2 cellular contexts compared by ENCODE assay signal in genomic region chr22:20865869-20866445, GRCh38.
TF ChIP-seq lines count a peak whose summit lies in the region.

No MANE protein-coding gene starts in this region.

TF ChIP-seq in liver, 16 proteins besides CTCF, POLR2A, EP300 and RAD21:
- no peak for TF ChIP-seq GABPA (IDR thresholded peaks at IDR 0.05 in 1 of 2, conservative IDR thresholded peaks at IDR 0.05 in 1 of 2)
- no peak for TF ChIP-seq NR2F2 (IDR thresholded peaks at IDR 0.05)
- no peak for TF ChIP-seq EGR1 (IDR thresholded peaks at IDR 0.05; ENCODE audit: low read depth in 2 of 2)
- no peak for TF ChIP-seq JUND (IDR thresholded peaks at IDR 0.05)
- TF ChIP-seq FOXA1 (IDR thresholded peaks at IDR 0.05) = no peak
- TF ChIP-seq ZBTB33 (IDR thresholded peaks at IDR 0.05) = no peak
- TF ChIP-seq REST (IDR thresholded peaks at IDR 0.05) = no peak
- TF ChIP-seq TAF1 (conservative IDR thresholded peaks at IDR 0.05) = no peak
- TF ChIP-seq SP1 (IDR thresholded peaks at IDR 0.05) = no peak
- TF ChIP-seq RXRA (IDR thresholded peaks at IDR 0.05) = no peak
TF ChIP-seq in liver: peak in this region for 0.

TF ChIP-seq in HepG2, 621 proteins besides CTCF, POLR2A, EP300 and RAD21:
- TF ChIP-seq TFDP2 (CRISPR knock-in tag; IDR thresholded peaks at IDR 0.05) (no peak), ZNF749 (CRISPR knock-in tag; IDR thresholded peaks at IDR 0.05; ENCODE audit: borderline replicate concordance) (no peak), NR1H2 (CRISPR knock-in tag; IDR thresholded peaks at IDR 0.05; ENCODE audit: borderline replicate concordance, low read depth) (no peak), SRSF1 (optimal IDR thresholded peaks at IDR 0.05; ENCODE audit: low read depth, low read length) (no peak), ZNF777 (CRISPR knock-in tag; IDR thresholded peaks at IDR 0.05) (no peak), NFRKB (IDR thresholded peaks at IDR 0.05) (no peak), ZNF737 (CRISPR knock-in tag; IDR thresholded peaks at IDR 0.05; ENCODE audit: borderline replicate concordance) (no peak), CC2D1A (CRISPR knock-in tag; IDR thresholded peaks at IDR 0.05) (no peak), ZNF10 (CRISPR knock-in tag; IDR thresholded peaks at IDR 0.05; ENCODE audit: borderline replicate concordance, low read depth) (no peak), ZNF574 (CRISPR knock-in tag; IDR thresholded peaks at IDR 0.05) (no peak), ZNF563 (CRISPR knock-in tag; IDR thresholded peaks at IDR 0.05) (no peak), ZNF335 (CRISPR knock-in tag; IDR thresholded peaks at IDR 0.05) (no peak), SMC3 (IDR thresholded peaks at IDR 0.05; ENCODE audit: low read length) (no peak), PATZ1 (CRISPR knock-in tag; IDR thresholded peaks at IDR 0.05) (no peak), EED (CRISPR knock-in tag; IDR thresholded peaks at IDR 0.05) (no peak)
- TF ChIP-seq, protein P1, sequence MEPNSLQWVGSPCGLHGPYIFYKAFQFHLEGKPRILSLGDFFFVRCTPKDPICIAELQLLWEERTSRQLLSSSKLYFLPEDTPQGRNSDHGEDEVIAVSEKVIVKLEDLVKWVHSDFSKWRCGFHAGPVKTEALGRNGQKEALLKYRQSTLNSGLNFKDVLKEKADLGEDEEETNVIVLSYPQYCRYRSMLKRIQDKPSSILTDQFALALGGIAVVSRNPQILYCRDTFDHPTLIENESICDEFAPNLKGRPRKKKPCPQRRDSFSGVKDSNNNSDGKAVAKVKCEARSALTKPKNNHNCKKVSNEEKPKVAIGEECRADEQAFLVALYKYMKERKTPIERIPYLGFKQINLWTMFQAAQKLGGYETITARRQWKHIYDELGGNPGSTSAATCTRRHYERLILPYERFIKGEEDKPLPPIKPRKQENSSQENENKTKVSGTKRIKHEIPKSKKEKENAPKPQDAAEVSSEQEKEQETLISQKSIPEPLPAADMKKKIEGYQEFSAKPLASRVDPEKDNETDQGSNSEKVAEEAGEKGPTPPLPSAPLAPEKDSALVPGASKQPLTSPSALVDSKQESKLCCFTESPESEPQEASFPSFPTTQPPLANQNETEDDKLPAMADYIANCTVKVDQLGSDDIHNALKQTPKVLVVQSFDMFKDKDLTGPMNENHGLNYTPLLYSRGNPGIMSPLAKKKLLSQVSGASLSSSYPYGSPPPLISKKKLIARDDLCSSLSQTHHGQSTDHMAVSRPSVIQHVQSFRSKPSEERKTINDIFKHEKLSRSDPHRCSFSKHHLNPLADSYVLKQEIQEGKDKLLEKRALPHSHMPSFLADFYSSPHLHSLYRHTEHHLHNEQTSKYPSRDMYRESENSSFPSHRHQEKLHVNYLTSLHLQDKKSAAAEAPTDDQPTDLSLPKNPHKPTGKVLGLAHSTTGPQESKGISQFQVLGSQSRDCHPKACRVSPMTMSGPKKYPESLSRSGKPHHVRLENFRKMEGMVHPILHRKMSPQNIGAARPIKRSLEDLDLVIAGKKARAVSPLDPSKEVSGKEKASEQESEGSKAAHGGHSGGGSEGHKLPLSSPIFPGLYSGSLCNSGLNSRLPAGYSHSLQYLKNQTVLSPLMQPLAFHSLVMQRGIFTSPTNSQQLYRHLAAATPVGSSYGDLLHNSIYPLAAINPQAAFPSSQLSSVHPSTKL (CRISPR knock-in tag; IDR thresholded peaks at IDR 0.05) = no peak
- TF ChIP-seq, protein P2, sequence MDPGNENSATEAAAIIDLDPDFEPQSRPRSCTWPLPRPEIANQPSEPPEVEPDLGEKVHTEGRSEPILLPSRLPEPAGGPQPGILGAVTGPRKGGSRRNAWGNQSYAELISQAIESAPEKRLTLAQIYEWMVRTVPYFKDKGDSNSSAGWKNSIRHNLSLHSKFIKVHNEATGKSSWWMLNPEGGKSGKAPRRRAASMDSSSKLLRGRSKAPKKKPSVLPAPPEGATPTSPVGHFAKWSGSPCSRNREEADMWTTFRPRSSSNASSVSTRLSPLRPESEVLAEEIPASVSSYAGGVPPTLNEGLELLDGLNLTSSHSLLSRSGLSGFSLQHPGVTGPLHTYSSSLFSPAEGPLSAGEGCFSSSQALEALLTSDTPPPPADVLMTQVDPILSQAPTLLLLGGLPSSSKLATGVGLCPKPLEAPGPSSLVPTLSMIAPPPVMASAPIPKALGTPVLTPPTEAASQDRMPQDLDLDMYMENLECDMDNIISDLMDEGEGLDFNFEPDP (CRISPR knock-in tag; conservative IDR thresholded peaks at IDR 0.05) = no peak
- TF ChIP-seq, protein P3, sequence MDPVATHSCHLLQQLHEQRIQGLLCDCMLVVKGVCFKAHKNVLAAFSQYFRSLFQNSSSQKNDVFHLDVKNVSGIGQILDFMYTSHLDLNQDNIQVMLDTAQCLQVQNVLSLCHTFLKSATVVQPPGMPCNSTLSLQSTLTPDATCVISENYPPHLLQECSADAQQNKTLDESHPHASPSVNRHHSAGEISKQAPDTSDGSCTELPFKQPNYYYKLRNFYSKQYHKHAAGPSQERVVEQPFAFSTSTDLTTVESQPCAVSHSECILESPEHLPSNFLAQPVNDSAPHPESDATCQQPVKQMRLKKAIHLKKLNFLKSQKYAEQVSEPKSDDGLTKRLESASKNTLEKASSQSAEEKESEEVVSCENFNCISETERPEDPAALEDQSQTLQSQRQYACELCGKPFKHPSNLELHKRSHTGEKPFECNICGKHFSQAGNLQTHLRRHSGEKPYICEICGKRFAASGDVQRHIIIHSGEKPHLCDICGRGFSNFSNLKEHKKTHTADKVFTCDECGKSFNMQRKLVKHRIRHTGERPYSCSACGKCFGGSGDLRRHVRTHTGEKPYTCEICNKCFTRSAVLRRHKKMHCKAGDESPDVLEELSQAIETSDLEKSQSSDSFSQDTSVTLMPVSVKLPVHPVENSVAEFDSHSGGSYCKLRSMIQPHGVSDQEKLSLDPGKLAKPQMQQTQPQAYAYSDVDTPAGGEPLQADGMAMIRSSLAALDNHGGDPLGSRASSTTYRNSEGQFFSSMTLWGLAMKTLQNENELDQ (CRISPR knock-in tag; IDR thresholded peaks at IDR 0.05; ENCODE audit: borderline replicate concordance) = no peak
- TF ChIP-seq, protein P4, sequence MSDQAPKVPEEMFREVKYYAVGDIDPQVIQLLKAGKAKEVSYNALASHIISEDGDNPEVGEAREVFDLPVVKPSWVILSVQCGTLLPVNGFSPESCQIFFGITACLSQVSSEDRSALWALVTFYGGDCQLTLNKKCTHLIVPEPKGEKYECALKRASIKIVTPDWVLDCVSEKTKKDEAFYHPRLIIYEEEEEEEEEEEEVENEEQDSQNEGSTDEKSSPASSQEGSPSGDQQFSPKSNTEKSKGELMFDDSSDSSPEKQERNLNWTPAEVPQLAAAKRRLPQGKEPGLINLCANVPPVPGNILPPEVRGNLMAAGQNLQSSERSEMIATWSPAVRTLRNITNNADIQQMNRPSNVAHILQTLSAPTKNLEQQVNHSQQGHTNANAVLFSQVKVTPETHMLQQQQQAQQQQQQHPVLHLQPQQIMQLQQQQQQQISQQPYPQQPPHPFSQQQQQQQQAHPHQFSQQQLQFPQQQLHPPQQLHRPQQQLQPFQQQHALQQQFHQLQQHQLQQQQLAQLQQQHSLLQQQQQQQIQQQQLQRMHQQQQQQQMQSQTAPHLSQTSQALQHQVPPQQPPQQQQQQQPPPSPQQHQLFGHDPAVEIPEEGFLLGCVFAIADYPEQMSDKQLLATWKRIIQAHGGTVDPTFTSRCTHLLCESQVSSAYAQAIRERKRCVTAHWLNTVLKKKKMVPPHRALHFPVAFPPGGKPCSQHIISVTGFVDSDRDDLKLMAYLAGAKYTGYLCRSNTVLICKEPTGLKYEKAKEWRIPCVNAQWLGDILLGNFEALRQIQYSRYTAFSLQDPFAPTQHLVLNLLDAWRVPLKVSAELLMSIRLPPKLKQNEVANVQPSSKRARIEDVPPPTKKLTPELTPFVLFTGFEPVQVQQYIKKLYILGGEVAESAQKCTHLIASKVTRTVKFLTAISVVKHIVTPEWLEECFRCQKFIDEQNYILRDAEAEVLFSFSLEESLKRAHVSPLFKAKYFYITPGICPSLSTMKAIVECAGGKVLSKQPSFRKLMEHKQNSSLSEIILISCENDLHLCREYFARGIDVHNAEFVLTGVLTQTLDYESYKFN (CRISPR knock-in tag; conservative IDR thresholded peaks at IDR 0.05) = no peak
